Comparison of ENCODE assay signal across 8 cellular contexts in genomic region chr19:39125199-39125553, GRCh38. TPM values are rescaled to one million over a fixed set of nuclear protein-coding genes. Genes with fewer than 3 reads are reported as not detected.
DNase-seq lines count a peak whose midpoint lies in the region; ATAC-seq and TF ChIP-seq lines count a peak whose summit lies in the region.

No MANE protein-coding gene starts in this region.

- no peak for ATAC-seq in left ventricle myocardium superior

- H3K4me3 ChIP-seq in left ventricle myocardium inferior (peak overlapping the region; percentile 93), brain microvascular endothelial cell (ENCODE audit: low read depth, low read length) (peak overlapping the region; percentile 82), mononuclear cell (ENCODE audit: low read length) (peak overlapping the region; percentile 68), uterus (peak overlapping the region; percentile 62 to 95)

- no peak for DNase-seq in left ventricle myocardium inferior
- no peak for DNase-seq in left ventricle myocardium superior
- no peak for DNase-seq in brain microvascular endothelial cell
- no peak for DNase-seq in uterus
- DNase-seq in nucleus accumbens (lab: John Stamatoyannopoulos, UW) = no peak
- no peak for DNase-seq in DMS79 treated with DMSO at 0.1 percent for 48 hours (lab: John Stamatoyannopoulos, UW)
- no peak for DNase-seq in D341Med (ENCODE audit: low spot score)

- H3K36me3 ChIP-seq in left ventricle myocardium inferior (no peaks in the 10 kb centered on the region), brain microvascular endothelial cell (replicated peaks) (no peaks in the 10 kb centered on the region), uterus (no peaks in the 10 kb centered on the region)

- H3K4me1 ChIP-seq in left ventricle myocardium inferior (peaks cover 59% of the 10 kb centered on the region), mononuclear cell (ENCODE audit: insufficient read depth, low read length) (peaks cover 11% of the 10 kb centered on the region), uterus (peaks cover 10 to 18% of the 10 kb centered on the region in 2 donors)

- peaks cover 9% of the 10 kb centered on the region for H3K27me3 ChIP-seq in left ventricle myocardium inferior (ENCODE audit: low read depth)
- no peaks in the 10 kb centered on the region for H3K27me3 ChIP-seq in brain microvascular endothelial cell (replicated peaks)
- peaks cover 2% of the 10 kb centered on the region for H3K27me3 ChIP-seq in mononuclear cell (ENCODE audit: insufficient read depth, low read length)
- H3K27me3 ChIP-seq in uterus = no peaks in the 10 kb centered on the region

- H3K9me3 ChIP-seq in left ventricle myocardium inferior (replicated peaks) (no peaks in the 10 kb centered on the region), mononuclear cell (ENCODE audit: low read depth, low read length) (no peaks in the 10 kb centered on the region), uterus (no peaks in the 10 kb centered on the region)

- intact Hi-C loops in left ventricle myocardium inferior (cut with micrococcal nuclease) = no loop called here
- intact Hi-C loops in left ventricle myocardium superior (cut with micrococcal nuclease) = no loop called here
- intact Hi-C loops in uterus (cut with DNase I; ENCODE audit: low total_unique reads) = loop anchor here (10.0 kb wide), 1 partner anchor 60 kb away; no protein-coding TSS in a partner anchor

- H3K27ac ChIP-seq in left ventricle myocardium inferior (replicated peaks) (peak overlapping the region; percentile 87), brain microvascular endothelial cell (no peak overlapping the region), uterus (peak overlapping the region; percentile 89)

- no peak for TF ChIP-seq POLR2A in uterus (IDR thresholded peaks at IDR 0.05)

- in situ Hi-C loops in brain microvascular endothelial cell (cut with HindIII; ENCODE audit: low pct_ligation_motif_present, low sequenced_read_pairs) = no loop called here

- no peak for TF ChIP-seq CTCF in left ventricle myocardium inferior (IDR thresholded peaks at IDR 0.05; ENCODE audit: borderline replicate concordance)
- TF ChIP-seq CTCF in brain microvascular endothelial cell (IDR thresholded peaks at IDR 0.05; ENCODE audit: low read depth, low read length, missing control alignments) = no peak
- no peak for TF ChIP-seq CTCF in uterus (IDR thresholded peaks at IDR 0.05)

RNA-seq across cellular contexts. Expression of gene PAK4, which starts 0.4 kb away (rescaled TPM):
- total RNA-seq in left ventricle myocardium inferior (17.0 TPM), left ventricle myocardium superior (17.4 TPM), mononuclear cell (1.5 TPM), uterus (10 to 100 TPM in 3 of 4 donors, under 1 TPM in 1; 0.26 to 57.4 (median 24.3) TPM)

RNA-seq across cellular contexts. Expression of gene ACP7, which starts 41.0 kb away (rescaled TPM):
- total RNA-seq in left ventricle myocardium inferior (not detected), left ventricle myocardium superior (not detected), mononuclear cell (not detected), uterus (under 1 TPM in 1 of 4 donors, not detected in 3; 0.55 TPM)
